Comparison of ENCODE assay signal across 21 cellular contexts in genomic region chr14:58149196-58149595, GRCh38.
"Had no signal": no experiment of that assay in that cellular context is flagged by ENCODE, and none has a peak within 500 bp of the region (broad histone marks: within the 10 kb centered on the region; RNA-seq: fewer than 3 reads in every experiment).

No MANE protein-coding gene starts in this region.

- H3K4me3 Mint-ChIP-seq: immature natural killer cell, memory B cell, mesothelial cell of epicardium, natural killer cell had no signal

- FAIRE-seq: keratinocyte had no signal

- H3K27me3 ChIP-seq: dorsolateral prefrontal cortex, sigmoid colon had no signal

- DNase-seq: dorsolateral prefrontal cortex; effector CD8-positive, alpha-beta T cell; foreskin melanocyte; heart left ventricle; hippocampal formation; immature natural killer cell; left ventricle myocardium inferior; lower lobe of right lung; natural killer cell; posterior cingulate gyrus; sigmoid colon; stimulated activated naive CD4-positive, alpha-beta T cell; stomach; substantia nigra; transverse colon had no signal

- H3K36me3 Mint-ChIP-seq: immature natural killer cell, memory B cell, mesothelial cell of epicardium, natural killer cell had no signal

- H3K27ac ChIP-seq: coronary artery, dorsolateral prefrontal cortex, heart left ventricle, left ventricle myocardium inferior, lower lobe of right lung, sigmoid colon, skin epidermis, stomach, thoracic aorta, transverse colon had no signal

- H3K4me3 ChIP-seq: coronary artery, left ventricle myocardium inferior, lower lobe of right lung, sigmoid colon, skin epidermis, stomach, thoracic aorta, transverse colon had no signal

- H3K9me3 Mint-ChIP-seq: immature natural killer cell, memory B cell, mesothelial cell of epicardium, natural killer cell had no signal

- H3K27ac Mint-ChIP-seq: immature natural killer cell, memory B cell, mesothelial cell of epicardium, natural killer cell had no signal

- H3K9me3 ChIP-seq: heart left ventricle, left ventricle myocardium inferior, lower lobe of right lung, sigmoid colon, stomach, thoracic aorta, transverse colon had no signal

- H3K36me3 ChIP-seq: heart left ventricle, left ventricle myocardium inferior, lower lobe of right lung, sigmoid colon, stomach, thoracic aorta, transverse colon had no signal

- ATAC-seq: heart left ventricle, lower lobe of right lung, natural killer cell had no signal
